ENCODE assay signal across 10 cellular contexts in the genomic region with DNA sequence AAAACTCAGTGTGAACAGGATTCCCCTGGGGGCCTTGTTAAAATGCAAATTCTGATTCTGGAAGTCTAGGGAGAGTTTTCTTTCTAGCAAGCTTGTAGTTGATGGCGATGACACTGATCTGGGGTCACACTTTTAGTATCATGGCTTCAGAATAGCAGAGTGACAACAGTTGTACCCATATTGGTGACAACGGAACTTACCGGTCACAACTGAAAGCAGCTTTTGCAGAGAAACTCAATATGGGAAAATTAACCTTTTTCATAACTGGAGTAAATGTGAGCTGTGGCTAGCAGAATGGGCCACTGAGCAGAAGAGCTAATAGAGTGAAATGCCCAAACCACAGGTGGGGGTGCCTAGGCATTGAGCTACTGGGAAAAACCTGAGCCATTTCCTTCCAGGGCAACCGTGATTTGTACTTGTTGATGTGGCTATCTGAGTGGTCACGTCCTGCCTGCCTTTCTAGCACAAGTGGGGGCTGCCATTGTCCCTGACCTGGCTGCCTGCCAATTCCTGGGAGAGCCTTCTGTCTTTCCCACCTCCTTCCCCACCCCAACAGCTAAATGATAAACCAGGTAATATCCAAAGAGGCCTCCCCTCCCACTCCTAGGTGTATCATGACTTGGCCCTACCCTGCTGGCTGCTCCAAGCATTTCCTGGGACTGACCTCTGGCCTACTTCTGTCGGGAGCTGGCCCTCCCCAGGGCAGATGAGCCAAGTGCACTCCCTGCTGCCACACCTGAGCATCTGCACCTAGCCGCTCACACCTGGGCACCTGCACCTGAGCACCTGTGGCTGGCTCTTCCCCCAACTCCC. TPM values are rescaled to one million over a fixed set of nuclear protein-coding genes. Genes with fewer than 3 reads are reported as not detected.
DNase-seq lines count a peak whose midpoint lies in the region; ATAC-seq and TF ChIP-seq lines count a peak whose summit lies in the region.
"Had no signal": no experiment of that assay in that cellular context is flagged by ENCODE, and none has a peak within 500 bp of the region (broad histone marks: within the 10 kb centered on the region; RNA-seq: fewer than 3 reads in every experiment).

No MANE protein-coding gene starts in this region.

- no peaks in the 10 kb centered on the region for H3K36me3 ChIP-seq in adrenal gland (replicated peaks in 1 of 2)
- H3K36me3 ChIP-seq in suprapubic skin = no peaks in the 10 kb centered on the region
- H3K36me3 ChIP-seq in left ventricle myocardium inferior = no peaks in the 10 kb centered on the region
- H3K36me3 ChIP-seq: gastrocnemius medialis had no signal

- ATAC-seq in GM19468 (IDR thresholded peaks at IDR 0.05; ENCODE audit: extremely low read depth, unreplicated experiment) (peak; percentile 31), HG03457 (IDR thresholded peaks at IDR 0.05; ENCODE audit: unreplicated experiment) (peak; percentile 57), foreskin keratinocyte (peak; percentile 79)
- ATAC-seq: CD8-positive, alpha-beta T cell; gastrocnemius medialis had no signal

- H3K9me3 ChIP-seq in adrenal gland (replicated peaks in 1 of 3) = no peaks in the 10 kb centered on the region
- H3K9me3 ChIP-seq in suprapubic skin = no peaks in the 10 kb centered on the region
- no peaks in the 10 kb centered on the region for H3K9me3 ChIP-seq in left ventricle myocardium inferior (replicated peaks)
- H3K9me3 ChIP-seq: gastrocnemius medialis had no signal

- no peak overlapping the region for H3K27ac ChIP-seq in foreskin keratinocyte
- no peak overlapping the region for H3K27ac ChIP-seq in adrenal gland
- no peak overlapping the region for H3K27ac ChIP-seq in suprapubic skin
- H3K27ac ChIP-seq in left ventricle myocardium inferior (replicated peaks) = no peak overlapping the region
- H3K27ac ChIP-seq: gastrocnemius medialis had no signal

- H3K27me3 ChIP-seq in foreskin keratinocyte = no peaks in the 10 kb centered on the region
- H3K27me3 ChIP-seq in adrenal gland = no peaks in the 10 kb centered on the region
- no peaks in the 10 kb centered on the region for H3K27me3 ChIP-seq in suprapubic skin
- no peaks in the 10 kb centered on the region for H3K27me3 ChIP-seq in left ventricle myocardium inferior (ENCODE audit: low read depth)
- H3K27me3 ChIP-seq: gastrocnemius medialis had no signal

- TF ChIP-seq POLR2A in adrenal gland (IDR thresholded peaks at IDR 0.05) (no peak), suprapubic skin (IDR thresholded peaks at IDR 0.05) (no peak)

- TF ChIP-seq EP300 in suprapubic skin (IDR thresholded peaks at IDR 0.05) = no peak

- WGBS in adrenal gland, 4 donors = 73 to 83% (median 79%) methylated on average over 7 of the region's 7 CpGs
- 80% methylated on average over 7 of the region's 7 CpGs for WGBS in suprapubic skin

- H3K4me3 ChIP-seq in adrenal gland (no peak overlapping the region), suprapubic skin (no peak overlapping the region), left ventricle myocardium inferior (no peak overlapping the region)
- H3K4me3 ChIP-seq: gastrocnemius medialis had no signal

- H3K4me1 ChIP-seq in foreskin keratinocyte (no peaks in the 10 kb centered on the region), adrenal gland (replicated peaks in 1 of 2) (no peaks in the 10 kb centered on the region), suprapubic skin (no peaks in the 10 kb centered on the region), left ventricle myocardium inferior (no peaks in the 10 kb centered on the region)
- H3K4me1 ChIP-seq: gastrocnemius medialis had no signal

- DNase-seq in foreskin keratinocyte (peak; percentile 14 to 47), adrenal gland (no peak), suprapubic skin (ENCODE audit: low spot score in 2 of 2) (no peak), left ventricle myocardium inferior (no peak)
- DNase-seq in effector CD4-positive, alpha-beta T cell = no peak
- DNase-seq: CD8-positive, alpha-beta T cell; gastrocnemius medialis had no signal

- TF ChIP-seq CTCF in GM12872 (IDR thresholded peaks at IDR 0.05; ENCODE audit: insufficient read depth, low read depth, low read length) (0 out of 3 replicates have a peak, but pooled peaks have one; percentile 20), foreskin keratinocyte (conservative IDR thresholded peaks at IDR 0.05) (peak; percentile 55), adrenal gland (IDR thresholded peaks at IDR 0.05) (no peak), suprapubic skin (IDR thresholded peaks at IDR 0.05) (peak in 1 of 2 donors; percentile 13), left ventricle myocardium inferior (IDR thresholded peaks at IDR 0.05; ENCODE audit: borderline replicate concordance) (no peak)

- intact Hi-C loops in adrenal gland (cut with DNase I) = no loop called here
- intact Hi-C loops in left ventricle myocardium inferior (cut with micrococcal nuclease) = no loop called here

RNA-seq across cellular contexts. Expression of a gene that starts 1.7 kb away (rescaled TPM):
- total RNA-seq in foreskin keratinocyte = 0.39 and 0.95 TPM in 2 replicates
- polyA plus RNA-seq in foreskin keratinocyte = 0.30 and 0.51 TPM in 2 replicates
- total RNA-seq in adrenal gland = not detected
- polyA plus RNA-seq in adrenal gland = not detected
- total RNA-seq in suprapubic skin = under 1 TPM in 2 of 4 donors, not detected in 2; 0.13 to 0.16 TPM
- not detected for total RNA-seq in left ventricle myocardium inferior
- total RNA-seq: CD8-positive, alpha-beta T cell; gastrocnemius medialis had no signal

Comparison
In these comparisons a context has a peak if more than half of its experiments do, and no peak if none do; other contexts are left out.
1. CTCF ChIP-seq: peak in GM12872 (single experiment) and foreskin keratinocyte (single experiment); none in adrenal gland (0 of 6) and left ventricle myocardium inferior (single experiment).
2. DNase-seq: peak in foreskin keratinocyte (2 of 2); none in effector CD4-positive, alpha-beta T cell (single experiment), adrenal gland (0 of 7), suprapubic skin (0 of 2) and left ventricle myocardium inferior (single experiment).
3. Peak in every context shown above with its lines, with median percentiles within 50 percentile points of each other: ATAC-seq.